11 cellular contexts compared by ENCODE assay signal in genomic region chr1:159172599-159173291, GRCh38. TPM values are rescaled to one million over a fixed set of nuclear protein-coding genes. Genes with fewer than 3 reads are reported as not detected.
DNase-seq lines count a peak whose midpoint lies in the region; TF ChIP-seq lines count a peak whose summit lies in the region.
"Had no signal": no experiment of that assay in that cellular context is flagged by ENCODE, and none has a peak within 500 bp of the region (broad histone marks: within the 10 kb centered on the region; RNA-seq: fewer than 3 reads in every experiment).

No MANE protein-coding gene starts in this region.

- DNase-seq in DMS 273 (lab: John Stamatoyannopoulos, UW; ENCODE audit: unreplicated experiment) (peak; percentile 26), DMS 273 treated with DMSO at 0.1 percent for 48 hours (lab: John Stamatoyannopoulos, UW) (no peak), endothelial cell (ENCODE audit: low spot score) (no peak), transverse colon (no peak), KBM-7 (no peak), foreskin melanocyte (no peak)
- DNase-seq in CD4-positive, alpha-beta memory T cell, result no peak

- peaks cover 17% of the 10 kb centered on the region for H3K27me3 Mint-ChIP-seq in endothelial cell (ENCODE audit: unreplicated experiment)
- H3K27me3 Mint-ChIP-seq in CD4-positive, alpha-beta memory T cell, result peaks cover 43 to 59% of the 10 kb centered on the region in 2 donors

- CTCF ChIA-PET in CD4-positive, alpha-beta memory T cell (lab: Charles Lee; ENCODE audit: partially characterized antibody), result no interaction called here

- H3K27ac ChIP-seq in mesodermal cell (ENCODE audit: low read depth, low read length, severe bottlenecking), result no peak overlapping the region
- H3K27ac ChIP-seq in transverse colon, result peak overlapping the region in 2 of 4 donors; percentile 26 to 51
- H3K27ac ChIP-seq in CD4-positive, alpha-beta memory T cell (ENCODE audit: low read depth, low read length), result no peak overlapping the region
- H3K27ac ChIP-seq: 22Rv1, VCaP had no signal

- POLR2A ChIA-PET in CD4-positive, alpha-beta memory T cell (lab: Charles Lee; ENCODE audit: partially characterized antibody), result no interaction called here

- H3K36me3 ChIP-seq in mesodermal cell (ENCODE audit: control insufficient read depth, insufficient read depth, low read length) (no peaks in the 10 kb centered on the region), transverse colon (no peaks in the 10 kb centered on the region)
- no peaks in the 10 kb centered on the region for H3K36me3 ChIP-seq in CD4-positive, alpha-beta memory T cell (ENCODE audit: insufficient read depth, low read length)

- H3K27me3 ChIP-seq in transverse colon, result peaks cover 40% of the 10 kb centered on the region
- H3K27me3 ChIP-seq in CD4-positive, alpha-beta memory T cell (ENCODE audit: insufficient read depth, low read length), result peaks cover 11% of the 10 kb centered on the region

- peak overlapping the region; percentile 95 for H3K4me3 Mint-ChIP-seq in endothelial cell (ENCODE audit: unreplicated experiment)
- no peak overlapping the region for H3K4me3 Mint-ChIP-seq in CD4-positive, alpha-beta memory T cell
- H3K4me3 Mint-ChIP-seq: activated naive CD4-positive, alpha-beta T cell treated with anti-CD3 and anti-CD28 coated beads, Interleukin-2, amount 50 U/mL, for 24 hours had no signal

- peak overlapping the region; percentile 60 for H3K4me3 ChIP-seq in mesodermal cell (ENCODE audit: extremely low read depth, insufficient read depth, low read length, poor library complexity, severe bottlenecking)
- peak overlapping the region in 3 of 4 donors; percentile 1 to 41 (median 28) for H3K4me3 ChIP-seq in transverse colon
- H3K4me3 ChIP-seq in CD4-positive, alpha-beta memory T cell (ENCODE audit: low read length in 2 of 2), result no peak overlapping the region

- H3K4me1 ChIP-seq in mesodermal cell (ENCODE audit: control insufficient read depth, insufficient read depth, low read length, poor library complexity, severe bottlenecking) (peaks cover 6% of the 10 kb centered on the region), transverse colon (peaks cover 0 to 4% (median 0%) of the 10 kb centered on the region in 4 donors)
- H3K4me1 ChIP-seq in CD4-positive, alpha-beta memory T cell (ENCODE audit: insufficient read depth, low read length), result no peaks in the 10 kb centered on the region

- no peak for TF ChIP-seq EP300 in transverse colon (IDR thresholded peaks at IDR 0.05; ENCODE audit: low read depth)

- H3K9me3 Mint-ChIP-seq in endothelial cell (ENCODE audit: unreplicated experiment), result peaks cover 4% of the 10 kb centered on the region
- peaks cover 0 to 3% (median 0%) of the 10 kb centered on the region in 8 donors for H3K9me3 Mint-ChIP-seq in CD4-positive, alpha-beta memory T cell

- WGBS in mesodermal cell (ENCODE audit: insufficient coverage in 2 of 2), 2 experiments, result 0 to 1% methylated on average over 5 to 9 of the region's 17 CpGs
- 0 to 10% methylated on average over 4 to 15 of the region's 17 CpGs for WGBS in transverse colon (ENCODE audit: low coverage in 1 of 2), 2 donors

- intact Hi-C loops in transverse colon (cut with DNase I; ENCODE audit: low total_unique reads), result no loop called here
- intact Hi-C loops in CD4-positive, alpha-beta memory T cell (cut with micrococcal nuclease), result no loop called here

- TF ChIP-seq CTCF in endothelial cell (IDR thresholded peaks at IDR 0.05; ENCODE audit: unreplicated experiment), result no peak
- TF ChIP-seq CTCF in transverse colon (IDR thresholded peaks at IDR 0.05), result no peak

- H3K27ac Mint-ChIP-seq in endothelial cell (ENCODE audit: unreplicated experiment), result no peak overlapping the region
- no peak overlapping the region for H3K27ac Mint-ChIP-seq in CD4-positive, alpha-beta memory T cell
- H3K27ac Mint-ChIP-seq: activated naive CD4-positive, alpha-beta T cell treated with anti-CD3 and anti-CD28 coated beads, Interleukin-2, amount 50 U/mL, for 24 hours had no signal

- peaks cover 11% of the 10 kb centered on the region for H3K4me1 Mint-ChIP-seq in endothelial cell (ENCODE audit: unreplicated experiment)
- H3K4me1 Mint-ChIP-seq in CD4-positive, alpha-beta memory T cell, result peaks cover 0 to 5% (median 3%) of the 10 kb centered on the region in 4 donors

- TF ChIP-seq POLR2A in transverse colon (IDR thresholded peaks at IDR 0.05), result no peak

- H3K9me3 ChIP-seq in mesodermal cell (ENCODE audit: control insufficient read depth, low read length), result no peaks in the 10 kb centered on the region
- H3K9me3 ChIP-seq in transverse colon, result no peaks in the 10 kb centered on the region
- H3K9me3 ChIP-seq in CD4-positive, alpha-beta memory T cell (ENCODE audit: control insufficient read depth in 1 of 2, low read length in 2 of 2), result no peaks in the 10 kb centered on the region

- peaks cover 11% of the 10 kb centered on the region for H3K36me3 Mint-ChIP-seq in endothelial cell (ENCODE audit: low read depth, unreplicated experiment)
- no peaks in the 10 kb centered on the region for H3K36me3 Mint-ChIP-seq in CD4-positive, alpha-beta memory T cell
- H3K36me3 Mint-ChIP-seq: activated naive CD4-positive, alpha-beta T cell treated with anti-CD3 and anti-CD28 coated beads, Interleukin-2, amount 50 U/mL, for 24 hours had no signal

- in situ Hi-C loops in transverse colon (cut with MboI; ENCODE audit: low pct_ligation_motif_present in 1 of 4, low pct_unique_long_range_greater_than_20kb in 1 of 4, low sequenced_read_pairs in 3 of 4), result no loop called here
- in situ Hi-C loops in KBM-7 (cut with MboI; ENCODE audit: low pct_unique_long_range_greater_than_20kb, low sequenced_read_pairs), result no loop called here

RNA-seq across cellular contexts. Expression of gene CADM3, which starts 1.3 kb away (rescaled TPM):
- total RNA-seq in endothelial cell (ENCODE audit: unreplicated experiment), result 4.0 TPM
- polyA plus RNA-seq in mesodermal cell (2013, experiment 1 of 2), result 21.6 TPM
- polyA plus RNA-seq in mesodermal cell (2013, experiment 2 of 2), result 20.0 TPM
- 1 to 10 TPM; 3.4 to 6.5 (median 5.1) TPM for total RNA-seq in transverse colon
- not detected for total RNA-seq in CD4-positive, alpha-beta memory T cell
- not detected for polyA plus RNA-seq in CD4-positive, alpha-beta memory T cell

RNA-seq across cellular contexts. Expression of gene ACKR1, which starts 31.9 kb away (rescaled TPM):
- total RNA-seq in endothelial cell (ENCODE audit: unreplicated experiment) (0.23 TPM), transverse colon (10 to 100 TPM in 2 of 4 donors, 1 to 10 TPM in 2; 4.1 to 16.7 (median 9.9) TPM)
- polyA plus RNA-seq in mesodermal cell (2013, experiment 1 of 2), result 1.5 TPM
- 1.6 TPM for polyA plus RNA-seq in mesodermal cell (2013, experiment 2 of 2)
- not detected for total RNA-seq in CD4-positive, alpha-beta memory T cell
- not detected for polyA plus RNA-seq in CD4-positive, alpha-beta memory T cell

Comparison
In these comparisons a context has a peak if more than half of its experiments do, and no peak if none do; other contexts are left out.
1. H3K4me3 ChIP-seq: peak in mesodermal cell (single experiment) and transverse colon (3 of 4); none in CD4-positive, alpha-beta memory T cell (0 of 2).